ENCODE assay signal across 10 cellular contexts in genomic region chr17:56290486-56291118, GRCh38.
DNase-seq lines count a peak whose midpoint lies in the region; ATAC-seq and TF ChIP-seq lines count a peak whose summit lies in the region.
"Had no signal": no experiment of that assay in that cellular context is flagged by ENCODE, and none has a peak within 500 bp of the region (broad histone marks: within the 10 kb centered on the region; RNA-seq: fewer than 3 reads in every experiment).

No MANE protein-coding gene starts in this region.

- no peaks in the 10 kb centered on the region for H3K9me3 ChIP-seq in PC-9 (ENCODE audit: insufficient read depth, low read depth)

- H3K27ac ChIP-seq in PC-9 = no peak overlapping the region
- H3K27ac ChIP-seq: parathyroid adenoma had no signal

- CTCF ChIA-PET in PC-9 (lab: Charles Lee) = no interaction called here

- peak overlapping the region; percentile 25; the same call in 1 of the 2 replicates for H2AFZ ChIP-seq in PC-9
- H2AFZ ChIP-seq: parathyroid adenoma had no signal

- H3K4me1 ChIP-seq in PC-9 (replicated peaks; ENCODE audit: insufficient read depth) = no peaks in the 10 kb centered on the region
- H3K4me1 ChIP-seq: parathyroid adenoma had no signal

- no peaks in the 10 kb centered on the region for H3K9me3 Mint-ChIP-seq in stimulated activated naive CD8-positive, alpha-beta T cell treated with anti-CD3 and anti-CD28 coated beads, Interleukin-15, Interleukin-2, amounts not matched to agents 100 ng/mL and 50 ng/mL, for 24 hours

- POLR2A ChIA-PET in PC-9 (lab: Charles Lee; ENCODE audit: unreplicated experiment) = no interaction called here

- TF ChIP-seq CTCF in PC-9 (conservative IDR thresholded peaks at IDR 0.05) = no peak

- peak overlapping the region; percentile 25; the same call in 1 of the 2 replicates for H3K4me3 ChIP-seq in PC-9

- no peak for DNase-seq in stimulated activated naive CD8-positive, alpha-beta T cell treated with anti-CD3 and anti-CD28 coated beads, Interleukin-15, Interleukin-2, amounts not matched to agents 100 U/mL and 50 U/mL, for 24 hours
- DNase-seq in PC-9 (no peak), kidney tubule cell (ENCODE audit: low spot score) (peak; percentile 15), MV-4-11 (lab: John Stamatoyannopoulos, UW) (no peak), COR-L47 (lab: John Stamatoyannopoulos, UW) (no peak)
- DNase-seq in stimulated activated CD8-positive, alpha-beta memory T cell treated with anti-CD3 and anti-CD28 coated beads, Interleukin-4, amount 100 ng/mL, for 48 hours = no peak
- DNase-seq in activated effector memory CD4-positive, alpha-beta T cell treated with anti-CD3 and anti-CD28 coated beads, Interleukin-2, amount 50 U/mL, for 16 hours = no peak
- DNase-seq: effector CD4-positive, alpha-beta T cell had no signal

- H3K27me3 ChIP-seq in PC-9 (ENCODE audit: insufficient read depth, low read depth) = no peaks in the 10 kb centered on the region; the same call in 1 of the 2 replicates

- no peaks in the 10 kb centered on the region for H3K36me3 ChIP-seq in PC-9 (ENCODE audit: low read depth)

- no peaks in the 10 kb centered on the region for H3K36me3 Mint-ChIP-seq in stimulated activated naive CD8-positive, alpha-beta T cell treated with anti-CD3 and anti-CD28 coated beads, Interleukin-15, Interleukin-2, amounts not matched to agents 100 ng/mL and 50 ng/mL, for 24 hours (ENCODE audit: low read depth)

- H3K27me3 Mint-ChIP-seq in stimulated activated naive CD8-positive, alpha-beta T cell treated with anti-CD3 and anti-CD28 coated beads, Interleukin-15, Interleukin-2, amounts not matched to agents 100 ng/mL and 50 ng/mL, for 24 hours = no peaks in the 10 kb centered on the region

- no peaks in the 10 kb centered on the region for H3K9me2 ChIP-seq in PC-9 (ENCODE audit: insufficient read depth)

- H3K27ac Mint-ChIP-seq in stimulated activated naive CD8-positive, alpha-beta T cell treated with anti-CD3 and anti-CD28 coated beads, Interleukin-15, Interleukin-2, amounts not matched to agents 100 ng/mL and 50 ng/mL, for 24 hours = no peak overlapping the region

- H3K79me2 ChIP-seq in PC-9 (ENCODE audit: low read depth) = no peaks in the 10 kb centered on the region
- H3K79me2 ChIP-seq: parathyroid adenoma had no signal

- peaks cover 33% of the 10 kb centered on the region for H3K4me1 Mint-ChIP-seq in stimulated activated naive CD8-positive, alpha-beta T cell treated with anti-CD3 and anti-CD28 coated beads, Interleukin-15, Interleukin-2, amounts not matched to agents 100 ng/mL and 50 ng/mL, for 24 hours (ENCODE audit: low read depth)

- no peak for ATAC-seq in stimulated activated naive CD8-positive, alpha-beta T cell treated with anti-CD3 and anti-CD28 coated beads, Interleukin-15, Interleukin-2, amounts not matched to agents 100 U/mL and 50 U/mL, for 24 hours

- H3K4me2 ChIP-seq in PC-9 = peak overlapping the region; percentile 42

- H3F3A ChIP-seq in PC-9 (ENCODE audit: insufficient read depth, low read depth) = no peaks in the 10 kb centered on the region

- H3K4me3 Mint-ChIP-seq in stimulated activated naive CD8-positive, alpha-beta T cell treated with anti-CD3 and anti-CD28 coated beads, Interleukin-15, Interleukin-2, amounts not matched to agents 100 ng/mL and 50 ng/mL, for 24 hours = peak overlapping the region; percentile 24

- intact Hi-C loops in PC-9 (cut with micrococcal nuclease; ENCODE audit: unreplicated experiment) = no loop called here

- H4K20me1 ChIP-seq in PC-9 (ENCODE audit: insufficient read depth) = no peaks in the 10 kb centered on the region

- no TSS peak for BruUV-seq in PC-9 (replicated peaks; lab: Mats Ljungman, UMichigan)
